1 cellular context compared by ENCODE assay signal in genomic region chr2:178315488-178315948, GRCh38.
TF ChIP-seq lines count a peak whose summit lies in the region.

No MANE protein-coding gene starts in this region.

TF ChIP-seq in HEK293, 187 proteins besides CTCF, POLR2A, EP300 and RAD21 (continued from another document and continues in another):
- TF ChIP-seq ZNF132 (tag by site-specific recombination; IDR thresholded peaks at IDR 0.05; ENCODE audit: borderline replicate concordance) (no peak), TCF7L2 (IDR thresholded peaks at IDR 0.05; ENCODE audit: borderline replicate concordance, low read depth, low read length) (peak; percentile 76; the same call in 1 of the 2 replicates), HOXC10 (CRISPR knock-in tag; IDR thresholded peaks at IDR 0.05) (no peak), PRDM2 (tag by site-specific recombination; IDR thresholded peaks at IDR 0.05; ENCODE audit: borderline replicate concordance) (no peak), ZNF335 (tag by site-specific recombination; conservative IDR thresholded peaks at IDR 0.05) (peak; percentile 71), ZBTB26 (tag by site-specific recombination; optimal IDR thresholded peaks at IDR 0.05) (no peak), ZNF138 (tag by site-specific recombination; IDR thresholded peaks at IDR 0.05; ENCODE audit: borderline replicate concordance) (no peak), ZNF221 (tag by site-specific recombination; IDR thresholded peaks at IDR 0.05; ENCODE audit: borderline replicate concordance) (no peak), IKZF3 (tag by site-specific recombination; IDR thresholded peaks at IDR 0.05) (peak; percentile 45; the same call in 1 of the 2 replicates), ZNF654 (tag by site-specific recombination; IDR thresholded peaks at IDR 0.05; ENCODE audit: low read depth) (no peak), ZNF626 (tag by site-specific recombination; IDR thresholded peaks at IDR 0.05) (no peak), ZNF580 (tag by site-specific recombination; IDR thresholded peaks at IDR 0.05) (peak; percentile 69; the same call in 1 of the 2 replicates), ZNF354C (tag by site-specific recombination; IDR thresholded peaks at IDR 0.05; ENCODE audit: borderline replicate concordance, low read depth) (no peak), MYNN (tag by site-specific recombination; IDR thresholded peaks at IDR 0.05; ENCODE audit: borderline replicate concordance) (no peak), ZSCAN23 (tag by site-specific recombination; IDR thresholded peaks at IDR 0.05) (no peak), ZSCAN4 (tag by site-specific recombination; IDR thresholded peaks at IDR 0.05) (no peak), ZNF645 (tag by site-specific recombination; IDR thresholded peaks at IDR 0.05) (no peak), ZBTB8A (tag by site-specific recombination; IDR thresholded peaks at IDR 0.05) (peak; percentile 41), ZNF37A (tag by site-specific recombination; IDR thresholded peaks at IDR 0.05) (no peak), KLF1 (tag by site-specific recombination; IDR thresholded peaks at IDR 0.05) (no peak), ZNF248 (tag by site-specific recombination; IDR thresholded peaks at IDR 0.05) (no peak), BCL11A (tag by site-specific recombination; IDR thresholded peaks at IDR 0.05; ENCODE audit: low read depth) (no peak), ZBTB44 (tag by site-specific recombination; IDR thresholded peaks at IDR 0.05) (0 out of 2 replicates have a peak, but pooled peaks have one; percentile 19), ZNF76 (tag by site-specific recombination; IDR thresholded peaks at IDR 0.05; ENCODE audit: borderline replicate concordance, low read depth) (no peak), ZNF514 (tag by site-specific recombination; IDR thresholded peaks at IDR 0.05) (no peak), ZNF239 (tag by site-specific recombination; IDR thresholded peaks at IDR 0.05) (no peak), INSM2 (tag by site-specific recombination; IDR thresholded peaks at IDR 0.05) (no peak), GLI4 (tag by site-specific recombination; IDR thresholded peaks at IDR 0.05) (no peak), ZNF530 (tag by site-specific recombination; IDR thresholded peaks at IDR 0.05; ENCODE audit: low read depth) (no peak), BCL11B (tag by site-specific recombination; IDR thresholded peaks at IDR 0.05; ENCODE audit: low read depth) (no peak), ZNF433 (tag by site-specific recombination; IDR thresholded peaks at IDR 0.05; ENCODE audit: low read depth) (no peak), ZNF394 (tag by site-specific recombination; IDR thresholded peaks at IDR 0.05; ENCODE audit: borderline replicate concordance) (no peak), ZNF777 (tag by site-specific recombination; IDR thresholded peaks at IDR 0.05; ENCODE audit: borderline replicate concordance) (no peak), ZNF223 (tag by site-specific recombination; IDR thresholded peaks at IDR 0.05) (no peak), MEIS1 (CRISPR knock-in tag; IDR thresholded peaks at IDR 0.05; ENCODE audit: borderline replicate concordance) (no peak), ZNF423 (tag by site-specific recombination; IDR thresholded peaks at IDR 0.05) (0 out of 2 replicates have a peak, but pooled peaks have one; percentile 28), MZF1 (tag by site-specific recombination; IDR thresholded peaks at IDR 0.05; ENCODE audit: borderline replicate concordance) (no peak), ZNF776 (tag by site-specific recombination; IDR thresholded peaks at IDR 0.05; ENCODE audit: borderline replicate concordance) (no peak), PRDM6 (tag by site-specific recombination; IDR thresholded peaks at IDR 0.05) (peak; percentile 88), ZNF792 (tag by site-specific recombination; IDR thresholded peaks at IDR 0.05) (no peak), ZNF473 (tag by site-specific recombination; IDR thresholded peaks at IDR 0.05) (no peak), GLIS1 (tag by site-specific recombination; IDR thresholded peaks at IDR 0.05) (peak; percentile 84), SCRT1 (tag by site-specific recombination; IDR thresholded peaks at IDR 0.05; ENCODE audit: borderline replicate concordance) (0 out of 2 replicates have a peak, but pooled peaks have one; percentile 23), ZNF280C (tag by site-specific recombination; IDR thresholded peaks at IDR 0.05) (no peak), KLF7 (tag by site-specific recombination; IDR thresholded peaks at IDR 0.05; ENCODE audit: borderline replicate concordance) (no peak), ZNF18 (tag by site-specific recombination; IDR thresholded peaks at IDR 0.05) (peak; percentile 88)
